Comparison of ENCODE assay signal across 30 cellular contexts in the genomic region with DNA sequence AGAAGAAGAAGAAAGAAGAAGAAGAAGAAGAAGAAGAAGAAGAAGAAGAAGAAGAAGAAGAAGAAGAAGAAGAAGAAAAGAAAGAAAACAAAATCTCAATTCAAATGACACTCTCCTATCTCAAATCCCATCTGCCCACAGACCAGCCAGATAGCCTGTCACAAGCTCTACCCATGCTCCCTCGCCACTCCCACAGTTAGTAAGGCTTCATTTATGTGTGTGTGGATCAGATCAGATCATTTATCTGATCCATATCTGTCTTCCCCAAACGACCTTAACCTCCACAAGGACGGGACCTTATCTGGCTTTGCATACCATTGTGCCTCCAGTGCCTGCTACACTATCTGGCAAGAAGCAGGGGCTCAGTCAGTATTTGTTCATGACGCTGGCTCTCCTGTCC.
"Had no signal": no experiment of that assay in that cellular context is flagged by ENCODE, and none has a peak within 500 bp of the region (broad histone marks: within the 10 kb centered on the region; RNA-seq: fewer than 3 reads in every experiment).

No MANE protein-coding gene starts in this region.

- H3K9me3 ChIP-seq: gastroesophageal sphincter, pancreas, prostate gland, upper lobe of left lung, vagina had no signal

- H3K4me3 Mint-ChIP-seq: activated CD4-positive, alpha-beta memory T cell treated with anti-CD3 and anti-CD28 coated beads, Interleukin-2, amount 10 ng/mL, durations not matched to agents 7 days and 5 days; activated CD4-positive, alpha-beta T cell treated with anti-CD3 and anti-CD28 coated beads, Interleukin-2, amount 10 ng/mL, durations not matched to agents 7 days and 5 days; activated T-cell treated with anti-CD3 and anti-CD28 coated beads, Interleukin-2, amount 50 U/mL, for 24 hours; activated T-helper 17 cell treated with anti-CD3 and anti-CD28 coated beads, Interleukin-2, amount 50 U/mL, for 72 hours; central memory CD8-positive, alpha-beta T cell; mesothelial cell of epicardium; naive B cell; nephron progenitor cell; stimulated activated naive CD8-positive, alpha-beta T cell treated with anti-CD3 and anti-CD28 coated beads, Interleukin-15, Interleukin-2, amounts not matched to agents 100 ng/mL and 50 ng/mL, for 24 hours had no signal

- H3K4me1 ChIP-seq: gastroesophageal sphincter, pancreas, prostate gland, upper lobe of left lung, vagina had no signal

- H3K36me3 Mint-ChIP-seq: mesothelial cell of epicardium, naive B cell had no signal

- H3K36me3 ChIP-seq: gastroesophageal sphincter, pancreas, prostate gland, upper lobe of left lung, vagina had no signal

- H3K9me3 Mint-ChIP-seq: activated CD4-positive, alpha-beta memory T cell treated with anti-CD3 and anti-CD28 coated beads, Interleukin-2, amount 10 ng/mL, durations not matched to agents 7 days and 5 days; activated CD4-positive, alpha-beta T cell treated with anti-CD3 and anti-CD28 coated beads, Interleukin-2, amount 10 ng/mL, durations not matched to agents 7 days and 5 days; activated T-cell treated with anti-CD3 and anti-CD28 coated beads, Interleukin-2, amount 50 U/mL, for 24 hours; activated T-helper 17 cell treated with anti-CD3 and anti-CD28 coated beads, Interleukin-2, amount 50 U/mL, for 72 hours; central memory CD8-positive, alpha-beta T cell; stimulated activated naive CD8-positive, alpha-beta T cell treated with anti-CD3 and anti-CD28 coated beads, Interleukin-15, Interleukin-2, amounts not matched to agents 100 ng/mL and 50 ng/mL, for 24 hours had no signal

- DNase-seq: activated CD4-positive, alpha-beta memory T cell treated with anti-CD3 and anti-CD28 coated beads, Interleukin-2, amount 10 ng/mL, durations not matched to agents 7 days and 5 days; activated CD4-positive, alpha-beta T cell treated with anti-CD3 and anti-CD28 coated beads, Interleukin-2, amount 10 ng/mL, durations not matched to agents 7 days and 5 days; activated CD4-positive, CD25-positive, alpha-beta regulatory T cell treated with anti-CD3 and anti-CD28 coated beads, Interleukin-2, amount 50 U/mL, for 72 hours; activated CD8-positive, alpha-beta memory T cell treated with anti-CD3 and anti-CD28 coated beads, Interleukin-2, amount 50 U/mL, for 48 hours; activated gamma-delta T cell treated with Interleukin-2 at 50 U/mL for 16 hours; activated naive CD4-positive, alpha-beta T cell treated with anti-CD3 and anti-CD28 coated beads, Interleukin-2, amount 50 U/mL, for 16 hours; activated T-cell treated with anti-CD3 and anti-CD28 coated beads, Interleukin-2, amount 50 U/mL, for 24 hours; anterior cingulate cortex; effector CD8-positive, alpha-beta T cell; hippocampal formation; left cardiac atrium; left ventricle myocardium superior; naive B cell; nephron progenitor cell; nucleus accumbens; pancreas; retina; stimulated activated CD4-positive, alpha-beta T cell treated with anti-CD3 and anti-CD28 coated beads, Interleukin-12 subunit alpha, Interleukin-12 subunit beta, amount 100 ng/mL, for 4 hours; stimulated activated CD4-positive, alpha-beta T cell treated with anti-CD3 and anti-CD28 coated beads, Interleukin-4, amount 100 ng/mL, for 1 hour; substantia nigra; upper lobe of left lung had no signal

- H3K27ac Mint-ChIP-seq: activated CD4-positive, alpha-beta memory T cell treated with anti-CD3 and anti-CD28 coated beads, Interleukin-2, amount 10 ng/mL, durations not matched to agents 7 days and 5 days; activated CD4-positive, alpha-beta T cell treated with anti-CD3 and anti-CD28 coated beads, Interleukin-2, amount 10 ng/mL, durations not matched to agents 7 days and 5 days; activated T-cell treated with anti-CD3 and anti-CD28 coated beads, Interleukin-2, amount 50 U/mL, for 24 hours; activated T-helper 17 cell treated with anti-CD3 and anti-CD28 coated beads, Interleukin-2, amount 50 U/mL, for 72 hours; mesothelial cell of epicardium; nephron progenitor cell; stimulated activated naive CD8-positive, alpha-beta T cell treated with anti-CD3 and anti-CD28 coated beads, Interleukin-15, Interleukin-2, amounts not matched to agents 100 ng/mL and 50 ng/mL, for 24 hours had no signal

- H3K27ac ChIP-seq: gastroesophageal sphincter, pancreas, prostate gland, skin epidermis, upper lobe of left lung, vagina had no signal

- H3K4me1 Mint-ChIP-seq: activated CD4-positive, alpha-beta memory T cell treated with anti-CD3 and anti-CD28 coated beads, Interleukin-2, amount 10 ng/mL, durations not matched to agents 7 days and 5 days; activated CD4-positive, alpha-beta T cell treated with anti-CD3 and anti-CD28 coated beads, Interleukin-2, amount 10 ng/mL, durations not matched to agents 7 days and 5 days; activated T-helper 17 cell treated with anti-CD3 and anti-CD28 coated beads, Interleukin-2, amount 50 U/mL, for 72 hours; central memory CD8-positive, alpha-beta T cell; mesothelial cell of epicardium; naive B cell had no signal

- ATAC-seq: activated T-helper 17 cell treated with anti-CD3 and anti-CD28 coated beads, Interleukin-2, amount 50 U/mL, for 72 hours; gastroesophageal sphincter; left cardiac atrium; left ventricle myocardium superior; pancreas; sciatic nerve had no signal

- H3K27me3 Mint-ChIP-seq: naive B cell had no signal

- H3K4me3 ChIP-seq: gastroesophageal sphincter, pancreas, prostate gland, skin epidermis, upper lobe of left lung, vagina had no signal

- H3K27me3 ChIP-seq: gastroesophageal sphincter, pancreas, upper lobe of left lung, vagina had no signal
